7 cellular contexts compared by ENCODE assay signal in genomic region chr17:60422162-60422665, GRCh38. TPM values are rescaled to one million over a fixed set of nuclear protein-coding genes. Genes with fewer than 3 reads are reported as not detected.
DNase-seq lines count a peak whose midpoint lies in the region; ATAC-seq lines count a peak whose summit lies in the region.

CHCT1 (plus strand) TSS chr17:60422489; CDS start chr17:60422593, 104 bp downstream.

- peak within 1 kb of the TSS; percentile 63 to 74 for H3K4me3 ChIP-seq in stomach smooth muscle (ENCODE audit: low read length in 2 of 2)

- H3K27ac ChIP-seq in adipose tissue (ENCODE audit: low read depth, low read length) = peak within 1 kb of the TSS; percentile 52
- no peak within 1 kb of the TSS for H3K27ac ChIP-seq in stomach smooth muscle (ENCODE audit: low read length)

- H3K36me3 ChIP-seq in stomach smooth muscle (ENCODE audit: control insufficient read depth in 2 of 2, insufficient read depth in 2 of 2, low read length in 2 of 2) = no peaks in the 10 kb centered on the region

- peaks cover 0 to 3% (median 0%) of the 10 kb centered on the region in 3 donors for H3K9me3 Mint-ChIP-seq in IgD-negative memory B cell
- no peaks in the 10 kb centered on the region for H3K9me3 Mint-ChIP-seq in immature natural killer cell

- H3K4me1 ChIP-seq in stomach smooth muscle (ENCODE audit: control insufficient read depth, insufficient read depth, low read length) = peaks cover 3% of the 10 kb centered on the region

- peak within 1 kb of the TSS; percentile 82 to 93 (median 91) for H3K27ac Mint-ChIP-seq in IgD-negative memory B cell
- H3K27ac Mint-ChIP-seq in immature natural killer cell = peak within 1 kb of the TSS; percentile 10 to 60 (median 48)

- H3K9me3 ChIP-seq in stomach smooth muscle (ENCODE audit: control insufficient read depth in 2 of 2, low read length in 2 of 2) = no peaks in the 10 kb centered on the region

- H3K4me3 Mint-ChIP-seq in IgD-negative memory B cell = peak within 1 kb of the TSS; percentile 80 to 93 (median 88)
- peak within 1 kb of the TSS; percentile 75 to 87 (median 81) for H3K4me3 Mint-ChIP-seq in immature natural killer cell

- H3K9ac ChIP-seq in stomach smooth muscle (ENCODE audit: low read length in 2 of 2) = peak within 1 kb of the TSS; percentile 60

- H3K4me1 Mint-ChIP-seq in IgD-negative memory B cell (peaks cover 8 to 10% (median 8%) of the 10 kb centered on the region in 3 donors), immature natural killer cell (peaks cover 7 to 8% of the 10 kb centered on the region in 2 donors)

- H3K36me3 Mint-ChIP-seq in IgD-negative memory B cell (peaks cover 2% of the 10 kb centered on the region), immature natural killer cell (no peaks in the 10 kb centered on the region)

- DNase-seq in immature natural killer cell = no peak
- DNase-seq in activated gamma-delta T cell treated with Interleukin-2 at 50 U/mL for 16 hours = no peak

- no peaks in the 10 kb centered on the region for H3K27me3 Mint-ChIP-seq in IgD-negative memory B cell
- peaks cover 0 to 2% (median 1%) of the 10 kb centered on the region in 3 donors for H3K27me3 Mint-ChIP-seq in immature natural killer cell (ENCODE audit: low read depth in 3 of 3)

- no peaks in the 10 kb centered on the region for H3K27me3 ChIP-seq in stomach smooth muscle (ENCODE audit: control insufficient read depth in 1 of 2, insufficient read depth in 2 of 2, low read length in 2 of 2)

- WGBS in adipose tissue, 3 donors = 60 to 79% (median 62%) methylated on average over 18 of the region's 18 CpGs

- no peak for ATAC-seq in GM21528 (IDR thresholded peaks at IDR 0.05; ENCODE audit: low FRiP score, unreplicated experiment)
- ATAC-seq in GM19328 (IDR thresholded peaks at IDR 0.05; ENCODE audit: unreplicated experiment) = no peak

RNA-seq across cellular contexts. Expression of gene CHCT1, which starts in this region (rescaled TPM):
- not detected for polyA plus RNA-seq in IgD-negative memory B cell
- polyA plus RNA-seq in adipose tissue = under 1 TPM in 2 of 3 donors, not detected in 1; 0.07 to 0.24 TPM
- not detected for polyA plus RNA-seq in immature natural killer cell
